Comparison of ENCODE assay signal across 1 cellular context in genomic region chr20:50426865-50427739, GRCh38.
TF ChIP-seq lines count a peak whose summit lies in the region.

No MANE protein-coding gene starts in this region.

TF ChIP-seq in K562, 482 proteins besides CTCF, POLR2A, EP300 and RAD21 (continued from another document):
- no peak for TF ChIP-seq ZNF280A (IDR thresholded peaks at IDR 0.05; ENCODE audit: low read depth, partially characterized antibody)
- TF ChIP-seq SUPT5H (IDR thresholded peaks at IDR 0.05), result no peak
- TF ChIP-seq AFF4 (CRISPR knock-in tag; IDR thresholded peaks at IDR 0.05), result no peak
- TF ChIP-seq SAFB (IDR thresholded peaks at IDR 0.05; ENCODE audit: borderline replicate concordance, low read depth, low read length), result no peak
TF ChIP-seq in K562: peak in this region for 22.
